In the genomic region with DNA sequence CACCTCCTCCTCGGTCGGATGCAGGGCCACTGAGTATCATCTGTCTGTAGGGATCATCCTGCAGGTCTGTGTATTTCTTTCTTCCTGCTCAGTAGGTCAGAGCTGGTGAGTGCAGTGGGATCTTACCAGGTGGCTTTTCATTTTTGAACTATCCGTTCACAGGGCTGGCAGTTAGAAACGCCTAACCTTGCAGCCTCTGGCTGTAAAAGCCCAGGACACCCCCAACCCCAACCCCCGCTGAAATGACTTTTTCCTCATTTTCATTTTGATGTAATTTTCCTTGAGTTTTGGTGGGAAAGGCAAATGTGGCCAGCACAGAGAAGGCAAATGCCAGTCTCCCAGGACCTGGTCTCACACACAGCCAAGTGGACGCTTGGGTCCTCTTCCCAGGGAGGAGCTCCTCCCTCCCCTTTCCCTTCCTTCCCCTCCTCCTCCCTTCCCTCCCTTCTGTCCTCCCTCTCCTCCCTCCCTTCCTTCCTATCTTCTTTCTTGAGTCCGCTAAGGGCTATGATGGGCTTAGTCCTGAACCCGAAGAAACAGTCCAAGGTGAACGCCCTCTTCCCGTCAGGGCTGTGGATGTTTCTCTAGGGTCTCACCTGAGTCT, we compare ENCODE assay signal across 16 cellular contexts.
"Had no signal": no experiment of that assay in that cellular context is flagged by ENCODE, and none has a peak within 500 bp of the region (broad histone marks: within the 10 kb centered on the region; RNA-seq: fewer than 3 reads in every experiment).

No MANE protein-coding gene starts in this region.

- H3K4me3 ChIP-seq: esophagus squamous epithelium, gastroesophageal sphincter, left ventricle myocardium inferior, lower lobe of right lung, right atrium auricular region, smooth muscle cell had no signal

- H3K9me3 Mint-ChIP-seq: memory B cell; natural killer cell treated with Interleukin-12 subunit alpha and Interleukin-12 subunit beta and Interleukin-15 and Interleukin-18, amount 100 ng/mL, for 72 hours had no signal

- H3K4me3 Mint-ChIP-seq: memory B cell; natural killer cell treated with Interleukin-12 subunit alpha and Interleukin-12 subunit beta and Interleukin-15 and Interleukin-18, amount 100 ng/mL, for 72 hours had no signal

- H3K27me3 Mint-ChIP-seq: memory B cell; natural killer cell treated with Interleukin-12 subunit alpha and Interleukin-12 subunit beta and Interleukin-15 and Interleukin-18, amount 100 ng/mL, for 72 hours had no signal

- H3K27ac ChIP-seq: esophagus squamous epithelium, gastroesophageal sphincter, left ventricle myocardium inferior, lower lobe of right lung, right atrium auricular region had no signal

- H3K4me2 ChIP-seq: smooth muscle cell had no signal

- H3K9me3 ChIP-seq: esophagus squamous epithelium, gastroesophageal sphincter, left ventricle myocardium inferior, lower lobe of right lung, right atrium auricular region had no signal

- DNase-seq: effector memory CD4-positive, alpha-beta T cell; esophagus squamous epithelium; foreskin fibroblast; glutamatergic neuron; kidney; left cardiac atrium; left ventricle myocardium inferior; lower lobe of right lung; midbrain; stimulated activated CD4-positive, alpha-beta T cell treated with anti-CD3 and anti-CD28 coated beads, Interleukin-2, amount 100 ng/mL, for 48 hours; stimulated activated naive CD4-positive, alpha-beta T cell treated with Interleukin-2 at 50 U/mL for 16 hours had no signal

- H3K27me3 ChIP-seq: esophagus squamous epithelium, gastroesophageal sphincter, right atrium auricular region had no signal

- H3K36me3 Mint-ChIP-seq: natural killer cell treated with Interleukin-12 subunit alpha and Interleukin-12 subunit beta and Interleukin-15 and Interleukin-18, amount 100 ng/mL, for 72 hours had no signal

- ATAC-seq: gastroesophageal sphincter; left cardiac atrium; lower lobe of right lung; natural killer cell treated with Interleukin-12 subunit alpha and Interleukin-12 subunit beta and Interleukin-15 and Interleukin-18, amount 100 ng/mL, for 72 hours had no signal

- H3K4me1 ChIP-seq: esophagus squamous epithelium, gastroesophageal sphincter, left ventricle myocardium inferior, lower lobe of right lung, right atrium auricular region had no signal

- H3K27ac Mint-ChIP-seq: memory B cell; natural killer cell treated with Interleukin-12 subunit alpha and Interleukin-12 subunit beta and Interleukin-15 and Interleukin-18, amount 100 ng/mL, for 72 hours had no signal
